In the genomic region with DNA sequence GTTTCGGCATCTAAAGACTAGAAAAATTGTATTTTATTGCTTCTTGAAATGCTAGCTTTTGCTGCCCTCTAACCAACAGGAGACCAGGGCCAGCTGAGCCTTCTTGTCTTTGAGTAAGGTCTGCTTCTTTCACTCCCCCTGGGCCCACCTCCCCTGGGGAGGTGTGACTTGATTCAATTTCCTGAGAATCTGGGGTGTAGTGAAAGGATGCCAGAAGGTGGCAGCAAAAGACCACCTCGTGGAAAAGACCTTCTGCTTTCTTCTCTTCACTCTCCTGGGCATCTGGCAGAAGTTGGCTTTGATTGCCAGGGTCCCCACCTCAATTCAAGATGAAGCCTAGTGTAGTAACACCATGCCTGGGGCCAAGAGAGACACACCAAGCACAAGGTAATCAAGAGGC, we compare ENCODE assay signal across 8 cellular contexts.
DNase-seq lines count a peak whose midpoint lies in the region; ATAC-seq and TF ChIP-seq lines count a peak whose summit lies in the region.

No MANE protein-coding gene starts in this region.

- no peaks in the 10 kb centered on the region for H3K36me3 ChIP-seq in esophagus muscularis mucosa
- H3K36me3 ChIP-seq in naive thymus-derived CD4-positive, alpha-beta T cell (ENCODE audit: control insufficient read depth in 2 of 3, insufficient read depth in 3 of 3, low read length in 3 of 3): no peaks in the 10 kb centered on the region

- CTCF ChIA-PET in naive thymus-derived CD4-positive, alpha-beta T cell (lab: Charles Lee): interaction anchor here (2.1 kb wide), 1 partner anchor 191 kb away, joined by 7 read pairs; no protein-coding TSS in a partner anchor

- DNase-seq in NCI-H1436 (lab: John Stamatoyannopoulos, UW) (peak; percentile 2), NCI-H1436 treated with DMSO at 0.1 percent for 48 hours (lab: John Stamatoyannopoulos, UW) (no peak), NCI-H2081 treated with DMSO at 0.1 percent for 48 hours (lab: John Stamatoyannopoulos, UW) (peak; percentile 9), esophagus muscularis mucosa (ENCODE audit: extremely low spot score) (no peak), GF-D8 (lab: John Stamatoyannopoulos, UW) (no peak)
- DNase-seq in activated CD4-positive, alpha-beta T cell treated with anti-CD3 and anti-CD28 coated beads, Interleukin-2, amount 50 U/mL, for 48 hours: peak; percentile 17 to 36
- DNase-seq in naive thymus-derived CD4-positive, alpha-beta T cell: peak in 6 of 9 donors; percentile 7 to 38 (median 16)

- no peak overlapping the region for H3K27ac Mint-ChIP-seq in naive thymus-derived CD4-positive, alpha-beta T cell

- H3K27me3 Mint-ChIP-seq in naive thymus-derived CD4-positive, alpha-beta T cell: no peaks in the 10 kb centered on the region

- TF ChIP-seq POLR2A in esophagus muscularis mucosa (IDR thresholded peaks at IDR 0.05; ENCODE audit: low read depth): no peak

- no peak overlapping the region for H3K4me3 ChIP-seq in esophagus muscularis mucosa
- H3K4me3 ChIP-seq in naive thymus-derived CD4-positive, alpha-beta T cell (ENCODE audit: low read length): no peak overlapping the region

- H3K9me3 ChIP-seq in esophagus muscularis mucosa: no peaks in the 10 kb centered on the region
- H3K9me3 ChIP-seq in naive thymus-derived CD4-positive, alpha-beta T cell (ENCODE audit: control insufficient read depth in 2 of 3, low read length in 3 of 3): no peaks in the 10 kb centered on the region

- H3K27me3 ChIP-seq in esophagus muscularis mucosa: no peaks in the 10 kb centered on the region
- no peaks in the 10 kb centered on the region for H3K27me3 ChIP-seq in naive thymus-derived CD4-positive, alpha-beta T cell (ENCODE audit: control insufficient read depth in 2 of 2, insufficient read depth in 2 of 2, low read length in 2 of 2)

- H3K9me3 Mint-ChIP-seq in naive thymus-derived CD4-positive, alpha-beta T cell: peaks cover 0 to 3% (median 0%) of the 10 kb centered on the region in 11 donors

- 40% methylated on average over 2 of the region's 2 CpGs for WGBS in esophagus muscularis mucosa

- peaks cover 0 to 7% (median 2%) of the 10 kb centered on the region in 4 donors for H3K4me1 ChIP-seq in esophagus muscularis mucosa
- H3K4me1 ChIP-seq in naive thymus-derived CD4-positive, alpha-beta T cell (ENCODE audit: control insufficient read depth in 2 of 2, insufficient read depth in 2 of 2, low read length in 2 of 2): peaks cover 4% of the 10 kb centered on the region in 2 donors

- ATAC-seq in naive thymus-derived CD4-positive, alpha-beta T cell: no peak
- ATAC-seq in HG03342 (IDR thresholded peaks at IDR 0.05; ENCODE audit: unreplicated experiment): no peak

- no peak overlapping the region for H3K27ac ChIP-seq in esophagus muscularis mucosa (replicated peaks in 1 of 4)
- no peak overlapping the region for H3K27ac ChIP-seq in naive thymus-derived CD4-positive, alpha-beta T cell (ENCODE audit: low read depth, low read length)

- POLR2A ChIA-PET in naive thymus-derived CD4-positive, alpha-beta T cell (lab: Charles Lee): no interaction called here

- intact Hi-C loops in esophagus muscularis mucosa (cut with DNase I): loop anchor here (2.0 to 5.0 kb wide), 3 partner anchors 98 to 1762 kb away; a partner anchor contains a TSS
- intact Hi-C loops in naive thymus-derived CD4-positive, alpha-beta T cell (cut with micrococcal nuclease): loop anchor here (1.0 to 10.0 kb wide), 7 partner anchors 191 to 2002 kb away; a partner anchor contains a TSS

- H3K36me3 Mint-ChIP-seq in naive thymus-derived CD4-positive, alpha-beta T cell: peaks cover 0 to 5% (median 0%) of the 10 kb centered on the region in 5 donors

- no peak for TF ChIP-seq EP300 in esophagus muscularis mucosa (IDR thresholded peaks at IDR 0.05)

- H3K4me1 Mint-ChIP-seq in naive thymus-derived CD4-positive, alpha-beta T cell: peaks cover 0 to 6% (median 0%) of the 10 kb centered on the region in 7 donors

- TF ChIP-seq CTCF in esophagus muscularis mucosa (IDR thresholded peaks at IDR 0.05): peak; percentile 52 to 63 (median 52)

- H3K4me3 Mint-ChIP-seq in naive thymus-derived CD4-positive, alpha-beta T cell: no peak overlapping the region

Comparison
In these comparisons a context has a peak if more than half of its experiments do, and no peak if none do; other contexts are left out.
1. DNase-seq: peak in NCI-H1436 (single experiment), NCI-H2081 treated with DMSO at 0.1 percent for 48 hours (single experiment), activated CD4-positive, alpha-beta T cell treated with anti-CD3 and anti-CD28 coated beads, Interleukin-2, amount 50 U/mL, for 48 hours (2 of 2) and naive thymus-derived CD4-positive, alpha-beta T cell (6 of 9); none in NCI-H1436 treated with DMSO at 0.1 percent for 48 hours (single experiment), esophagus muscularis mucosa (single experiment) and GF-D8 (single experiment).